Comparison of ENCODE assay signal across 22 cellular contexts in genomic region chr5:172530835-172531703, GRCh38.
DNase-seq lines count a peak whose midpoint lies in the region; ATAC-seq, FAIRE-seq and TF ChIP-seq lines count a peak whose summit lies in the region.
"Had no signal": no experiment of that assay in that cellular context is flagged by ENCODE, and none has a peak within 500 bp of the region (broad histone marks: within the 10 kb centered on the region; RNA-seq: fewer than 3 reads in every experiment).

No MANE protein-coding gene starts in this region.

- TF ChIP-seq POLR2A in gastrocnemius medialis (IDR thresholded peaks at IDR 0.05), result no peak

- H3K27ac Mint-ChIP-seq in activated CD4-positive, alpha-beta T cell treated with anti-CD3 and anti-CD28 coated beads, Interleukin-2, amount 10 ng/mL, durations not matched to agents 24 days and 14 days, result no peak overlapping the region
- H3K27ac Mint-ChIP-seq in astrocyte (ENCODE audit: unreplicated experiment), result no peak overlapping the region
- H3K27ac Mint-ChIP-seq: activated naive CD4-positive, alpha-beta T cell treated with anti-CD3 and anti-CD28 coated beads, Interleukin-2, amount 50 U/mL, for 72 hours; stimulated activated naive CD8-positive, alpha-beta T cell treated with anti-CD3 and anti-CD28 coated beads, Interleukin-15, Interleukin-2, amounts not matched to agents 100 ng/mL and 50 ng/mL, for 24 hours had no signal

- H3K9me3 ChIP-seq in astrocyte (ENCODE audit: insufficient read depth, low read depth, low read length), result no peaks in the 10 kb centered on the region
- H3K9me3 ChIP-seq in gastrocnemius medialis, result no peaks in the 10 kb centered on the region
- no peaks in the 10 kb centered on the region for H3K9me3 ChIP-seq in smooth muscle cell (replicated peaks; ENCODE audit: low read depth)

- ATAC-seq in gastrocnemius medialis (no peak), HG03354 (IDR thresholded peaks at IDR 0.05; ENCODE audit: poor library complexity, severe bottlenecking, unreplicated experiment) (no peak), HG02884 (IDR thresholded peaks at IDR 0.05; ENCODE audit: unreplicated experiment) (no peak)
- ATAC-seq: activated T-cell treated with anti-CD3 and anti-CD28 coated beads, Interleukin-2, amount 50 U/mL, for 4 hours had no signal

- no peaks in the 10 kb centered on the region for H3K36me3 ChIP-seq in astrocyte (ENCODE audit: insufficient read depth, low read length)
- H3K36me3 ChIP-seq in gastrocnemius medialis, result no peaks in the 10 kb centered on the region
- no peaks in the 10 kb centered on the region for H3K36me3 ChIP-seq in smooth muscle cell (ENCODE audit: low read depth)

- H4K20me1 ChIP-seq in astrocyte (ENCODE audit: insufficient read depth, low read length) (no peaks in the 10 kb centered on the region), smooth muscle cell (ENCODE audit: low read depth) (no peaks in the 10 kb centered on the region)

- in situ Hi-C loops in GM13977 (cut with MboI; ENCODE audit: low pct_unique_long_range_greater_than_20kb, low sequenced_read_pairs, unreplicated experiment) (no loop called here), gastrocnemius medialis (cut with MboI; ENCODE audit: low sequenced_read_pairs in 4 of 4) (no loop called here)

- FAIRE-seq in astrocyte (lab: Jason Lieb, UNC), result no peak
- FAIRE-seq: A204.1, colon, G401.6, GM12891 had no signal

- H3K4me1 ChIP-seq in astrocyte (ENCODE audit: insufficient read depth, low read length) (peaks cover 5% of the 10 kb centered on the region), gastrocnemius medialis (peaks cover 5 to 41% of the 10 kb centered on the region in 2 donors), smooth muscle cell (ENCODE audit: low read depth) (no peaks in the 10 kb centered on the region)
- H3K4me1 ChIP-seq: parathyroid adenoma had no signal

- 79% methylated on average over 13 of the region's 13 CpGs for WGBS in smooth muscle cell (ENCODE audit: low lambda C conversion rate)

- H3K9ac ChIP-seq in astrocyte (ENCODE audit: low read length) (no peak overlapping the region), smooth muscle cell (ENCODE audit: low read depth) (no peak overlapping the region)
- H3K9ac ChIP-seq: parathyroid adenoma had no signal

- H2AFZ ChIP-seq in astrocyte (ENCODE audit: low read depth, low read length) (no peak overlapping the region), smooth muscle cell (ENCODE audit: low read depth) (no peak overlapping the region)
- H2AFZ ChIP-seq: parathyroid adenoma had no signal

- no peaks in the 10 kb centered on the region for H3F3A ChIP-seq in smooth muscle cell (ENCODE audit: low read depth)

- no peak overlapping the region for H3K27ac ChIP-seq in astrocyte (ENCODE audit: low read depth, low read length)
- peak overlapping the region; percentile 7 to 56 (median 16) for H3K27ac ChIP-seq in gastrocnemius medialis
- no peak overlapping the region for H3K27ac ChIP-seq in smooth muscle cell (ENCODE audit: low read depth)
- H3K27ac ChIP-seq: parathyroid adenoma had no signal

- peaks cover 7% of the 10 kb centered on the region for H3K27me3 ChIP-seq in astrocyte (ENCODE audit: insufficient read depth, low read length)
- H3K27me3 ChIP-seq in gastrocnemius medialis, result no peaks in the 10 kb centered on the region
- H3K27me3 ChIP-seq in smooth muscle cell (ENCODE audit: low read depth), result no peaks in the 10 kb centered on the region

- H3K4me2 ChIP-seq in astrocyte (ENCODE audit: low read length) (no peak overlapping the region), smooth muscle cell (no peak overlapping the region)

- intact Hi-C loops in activated CD4-positive, alpha-beta T cell treated with anti-CD3 and anti-CD28 coated beads, Interleukin-2, amount 10 ng/mL, durations not matched to agents 24 days and 14 days (cut with micrococcal nuclease), result no loop called here
- intact Hi-C loops in gastrocnemius medialis (cut with DNase I; ENCODE audit: low total_unique reads), result no loop called here

- peaks cover 4% of the 10 kb centered on the region for H3K27me3 Mint-ChIP-seq in activated CD4-positive, alpha-beta T cell treated with anti-CD3 and anti-CD28 coated beads, Interleukin-2, amount 10 ng/mL, durations not matched to agents 24 days and 14 days
- H3K27me3 Mint-ChIP-seq in astrocyte (ENCODE audit: low read depth, unreplicated experiment), result peaks cover 6% of the 10 kb centered on the region

- no peak overlapping the region for H3K4me3 Mint-ChIP-seq in activated CD4-positive, alpha-beta T cell treated with anti-CD3 and anti-CD28 coated beads, Interleukin-2, amount 10 ng/mL, durations not matched to agents 24 days and 14 days
- peak overlapping the region; percentile 31 for H3K4me3 Mint-ChIP-seq in astrocyte (ENCODE audit: unreplicated experiment)
- H3K4me3 Mint-ChIP-seq: activated T-cell treated with anti-CD3 and anti-CD28 coated beads, Interleukin-2, amount 50 U/mL, for 4 hours; stimulated activated naive CD8-positive, alpha-beta T cell treated with anti-CD3 and anti-CD28 coated beads, Interleukin-15, Interleukin-2, amounts not matched to agents 100 ng/mL and 50 ng/mL, for 24 hours had no signal

- no peaks in the 10 kb centered on the region for H3K4me1 Mint-ChIP-seq in activated CD4-positive, alpha-beta T cell treated with anti-CD3 and anti-CD28 coated beads, Interleukin-2, amount 10 ng/mL, durations not matched to agents 24 days and 14 days
- H3K4me1 Mint-ChIP-seq in astrocyte (ENCODE audit: low read depth, unreplicated experiment), result peaks cover 12% of the 10 kb centered on the region

- H3K4me3 ChIP-seq in astrocyte (ENCODE audit: insufficient read depth, low read depth, low read length), result no peak overlapping the region
- no peak overlapping the region for H3K4me3 ChIP-seq in gastrocnemius medialis
- no peak overlapping the region for H3K4me3 ChIP-seq in smooth muscle cell

- no peaks in the 10 kb centered on the region for H3K36me3 Mint-ChIP-seq in activated CD4-positive, alpha-beta T cell treated with anti-CD3 and anti-CD28 coated beads, Interleukin-2, amount 10 ng/mL, durations not matched to agents 24 days and 14 days (ENCODE audit: low read depth)
- peaks cover 7% of the 10 kb centered on the region for H3K36me3 Mint-ChIP-seq in astrocyte (ENCODE audit: low read depth, unreplicated experiment)
- H3K36me3 Mint-ChIP-seq: activated naive CD4-positive, alpha-beta T cell treated with anti-CD3 and anti-CD28 coated beads, Interleukin-2, amount 50 U/mL, for 72 hours had no signal

- H3K79me2 ChIP-seq in astrocyte (ENCODE audit: insufficient read depth, low read length) (no peaks in the 10 kb centered on the region), smooth muscle cell (ENCODE audit: low read depth) (no peaks in the 10 kb centered on the region)
- H3K79me2 ChIP-seq: parathyroid adenoma had no signal

- no peaks in the 10 kb centered on the region for H3K9me3 Mint-ChIP-seq in activated CD4-positive, alpha-beta T cell treated with anti-CD3 and anti-CD28 coated beads, Interleukin-2, amount 10 ng/mL, durations not matched to agents 24 days and 14 days
- peaks cover 11% of the 10 kb centered on the region for H3K9me3 Mint-ChIP-seq in astrocyte (ENCODE audit: unreplicated experiment)
- H3K9me3 Mint-ChIP-seq: stimulated activated naive CD8-positive, alpha-beta T cell treated with anti-CD3 and anti-CD28 coated beads, Interleukin-15, Interleukin-2, amounts not matched to agents 100 ng/mL and 50 ng/mL, for 24 hours had no signal

- DNase-seq in activated CD4-positive, alpha-beta T cell treated with anti-CD3 and anti-CD28 coated beads, Interleukin-2, amount 10 ng/mL, durations not matched to agents 24 days and 14 days, result peak; percentile 50
- no peak for DNase-seq in activated CD4-positive, alpha-beta T cell treated with anti-CD3 and anti-CD28 coated beads for 4 hours
- peak; percentile 47 for DNase-seq in GM13977 (ENCODE audit: low spot score)
- no peak for DNase-seq in astrocyte (ENCODE audit: low read depth)
- no peak for DNase-seq in gastrocnemius medialis
- no peak for DNase-seq in smooth muscle cell (lab: John Stamatoyannopoulos, UW; ENCODE audit: unreplicated experiment)
- DNase-seq: activated CD4-positive, alpha-beta T cell treated with anti-CD3 and anti-CD28 coated beads, Interleukin-2, amount 50 U/mL, for 1 hour; activated T-cell treated with anti-CD3 and anti-CD28 coated beads, Interleukin-2, amount 50 U/mL, for 4 hours; DMS 273 treated with DMSO at 0.1 percent for 48 hours; NCI-H1930; NCI-H345; NK-92 treated with Interleukin-12 subunit alpha and Interleukin-12 subunit beta, amount 100 ng/mL, for 24 hours; trophoblast cell had no signal

- TF ChIP-seq CTCF in GM13977 (IDR thresholded peaks at IDR 0.05; ENCODE audit: extremely low read depth, insufficient read depth, missing control alignments), result no peak
- no peak for TF ChIP-seq CTCF in astrocyte (IDR thresholded peaks at IDR 0.05; ENCODE audit: insufficient read depth, low read depth, low read length)
- TF ChIP-seq CTCF in gastrocnemius medialis (IDR thresholded peaks at IDR 0.05 in 4 of 5, conservative IDR thresholded peaks at IDR 0.05 in 1 of 5), result no peak
- no peak for TF ChIP-seq CTCF in smooth muscle cell (IDR thresholded peaks at IDR 0.05; ENCODE audit: borderline replicate concordance, insufficient read depth, poor library complexity, severe bottlenecking)

Comparison
In these comparisons a context has a peak if more than half of its experiments do, and no peak if none do; other contexts are left out.
1. DNase-seq: peak in activated CD4-positive, alpha-beta T cell treated with anti-CD3 and anti-CD28 coated beads, Interleukin-2, amount 10 ng/mL, durations not matched to agents 24 days and 14 days (single experiment) and GM13977 (single experiment); none in activated CD4-positive, alpha-beta T cell treated with anti-CD3 and anti-CD28 coated beads for 4 hours (0 of 2), astrocyte (single experiment), gastrocnemius medialis (0 of 2) and smooth muscle cell (single experiment).
2. H3K27ac ChIP-seq: peak in gastrocnemius medialis (4 of 4); none in astrocyte (single experiment) and smooth muscle cell (single experiment).